1 cellular context compared by ENCODE assay signal in the genomic region with DNA sequence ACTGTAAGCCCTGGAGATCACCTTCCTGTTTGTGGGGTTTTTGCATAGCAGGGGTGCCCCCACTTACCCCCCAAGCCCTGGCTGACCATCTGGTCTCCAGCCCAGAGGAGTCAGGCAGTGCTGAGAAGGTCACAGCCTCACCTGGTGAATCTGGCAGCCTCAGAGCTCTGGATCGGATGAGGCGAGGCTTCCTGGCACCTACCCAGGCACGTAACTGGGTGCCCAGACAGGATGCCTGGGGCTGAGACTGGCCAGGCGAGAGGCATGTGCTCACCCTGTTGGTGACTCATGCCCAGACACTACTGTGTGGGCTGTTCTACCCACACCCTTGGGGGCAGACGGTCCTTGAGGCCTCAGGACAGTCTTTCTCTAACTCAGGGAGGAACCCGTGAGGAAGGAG.
A peak's percentile ranks its signal among the peaks of the same experiment; 100 is the strongest.
TF ChIP-seq lines count a peak whose summit lies in the region.

No MANE protein-coding gene starts in this region.

TF ChIP-seq in GM12878, 131 proteins besides CTCF, POLR2A, EP300 and RAD21:
- TF ChIP-seq, protein P1, sequence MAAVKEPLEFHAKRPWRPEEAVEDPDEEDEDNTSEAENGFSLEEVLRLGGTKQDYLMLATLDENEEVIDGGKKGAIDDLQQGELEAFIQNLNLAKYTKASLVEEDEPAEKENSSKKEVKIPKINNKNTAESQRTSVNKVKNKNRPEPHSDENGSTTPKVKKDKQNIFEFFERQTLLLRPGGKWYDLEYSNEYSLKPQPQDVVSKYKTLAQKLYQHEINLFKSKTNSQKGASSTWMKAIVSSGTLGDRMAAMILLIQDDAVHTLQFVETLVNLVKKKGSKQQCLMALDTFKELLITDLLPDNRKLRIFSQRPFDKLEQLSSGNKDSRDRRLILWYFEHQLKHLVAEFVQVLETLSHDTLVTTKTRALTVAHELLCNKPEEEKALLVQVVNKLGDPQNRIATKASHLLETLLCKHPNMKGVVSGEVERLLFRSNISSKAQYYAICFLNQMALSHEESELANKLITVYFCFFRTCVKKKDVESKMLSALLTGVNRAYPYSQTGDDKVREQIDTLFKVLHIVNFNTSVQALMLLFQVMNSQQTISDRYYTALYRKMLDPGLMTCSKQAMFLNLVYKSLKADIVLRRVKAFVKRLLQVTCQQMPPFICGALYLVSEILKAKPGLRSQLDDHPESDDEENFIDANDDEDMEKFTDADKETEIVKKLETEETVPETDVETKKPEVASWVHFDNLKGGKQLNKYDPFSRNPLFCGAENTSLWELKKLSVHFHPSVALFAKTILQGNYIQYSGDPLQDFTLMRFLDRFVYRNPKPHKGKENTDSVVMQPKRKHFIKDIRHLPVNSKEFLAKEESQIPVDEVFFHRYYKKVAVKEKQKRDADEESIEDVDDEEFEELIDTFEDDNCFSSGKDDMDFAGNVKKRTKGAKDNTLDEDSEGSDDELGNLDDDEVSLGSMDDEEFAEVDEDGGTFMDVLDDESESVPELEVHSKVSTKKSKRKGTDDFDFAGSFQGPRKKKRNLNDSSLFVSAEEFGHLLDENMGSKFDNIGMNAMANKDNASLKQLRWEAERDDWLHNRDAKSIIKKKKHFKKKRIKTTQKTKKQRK (IDR thresholded peaks at IDR 0.05; ENCODE audit: low read depth, low read length): no peak
- TF ChIP-seq ZNF384 (IDR thresholded peaks at IDR 0.05; ENCODE audit: borderline replicate concordance, low read depth, low read length) (no peak), BHLHE40 (IDR thresholded peaks at IDR 0.05; ENCODE audit: borderline replicate concordance in 1 of 2, low read depth in 2 of 2, low read length in 1 of 2) (0 out of 4 replicates have a peak, but pooled peaks of 1 of the 2 experiments have one; percentile 19), STAT1 (conservative IDR thresholded peaks at IDR 0.05) (no peak), SPI1 (IDR thresholded peaks at IDR 0.05; ENCODE audit: borderline replicate concordance, insufficient read depth, low read depth, low read length) (no peak), EZH2 (IDR thresholded peaks at IDR 0.05; ENCODE audit: borderline replicate concordance, control insufficient read depth, low read depth, low read length) (no peak), RFX5 (IDR thresholded peaks at IDR 0.05; ENCODE audit: low read depth, low read length) (no peak)
- TF ChIP-seq, protein P2, sequence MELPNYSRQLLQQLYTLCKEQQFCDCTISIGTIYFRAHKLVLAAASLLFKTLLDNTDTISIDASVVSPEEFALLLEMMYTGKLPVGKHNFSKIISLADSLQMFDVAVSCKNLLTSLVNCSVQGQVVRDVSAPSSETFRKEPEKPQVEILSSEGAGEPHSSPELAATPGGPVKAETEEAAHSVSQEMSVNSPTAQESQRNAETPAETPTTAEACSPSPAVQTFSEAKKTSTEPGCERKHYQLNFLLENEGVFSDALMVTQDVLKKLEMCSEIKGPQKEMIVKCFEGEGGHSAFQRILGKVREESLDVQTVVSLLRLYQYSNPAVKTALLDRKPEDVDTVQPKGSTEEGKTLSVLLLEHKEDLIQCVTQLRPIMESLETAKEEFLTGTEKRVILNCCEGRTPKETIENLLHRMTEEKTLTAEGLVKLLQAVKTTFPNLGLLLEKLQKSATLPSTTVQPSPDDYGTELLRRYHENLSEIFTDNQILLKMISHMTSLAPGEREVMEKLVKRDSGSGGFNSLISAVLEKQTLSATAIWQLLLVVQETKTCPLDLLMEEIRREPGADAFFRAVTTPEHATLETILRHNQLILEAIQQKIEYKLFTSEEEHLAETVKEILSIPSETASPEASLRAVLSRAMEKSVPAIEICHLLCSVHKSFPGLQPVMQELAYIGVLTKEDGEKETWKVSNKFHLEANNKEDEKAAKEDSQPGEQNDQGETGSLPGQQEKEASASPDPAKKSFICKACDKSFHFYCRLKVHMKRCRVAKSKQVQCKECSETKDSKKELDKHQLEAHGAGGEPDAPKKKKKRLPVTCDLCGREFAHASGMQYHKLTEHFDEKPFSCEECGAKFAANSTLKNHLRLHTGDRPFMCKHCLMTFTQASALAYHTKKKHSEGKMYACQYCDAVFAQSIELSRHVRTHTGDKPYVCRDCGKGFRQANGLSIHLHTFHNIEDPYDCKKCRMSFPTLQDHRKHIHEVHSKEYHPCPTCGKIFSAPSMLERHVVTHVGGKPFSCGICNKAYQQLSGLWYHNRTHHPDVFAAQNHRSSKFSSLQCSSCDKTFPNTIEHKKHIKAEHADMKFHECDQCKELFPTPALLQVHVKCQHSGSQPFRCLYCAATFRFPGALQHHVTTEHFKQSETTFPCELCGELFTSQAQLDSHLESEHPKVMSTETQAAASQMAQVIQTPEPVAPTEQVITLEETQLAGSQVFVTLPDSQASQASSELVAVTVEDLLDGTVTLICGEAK (IDR thresholded peaks at IDR 0.05; ENCODE audit: borderline replicate concordance): no peak
- TF ChIP-seq, protein P3, sequence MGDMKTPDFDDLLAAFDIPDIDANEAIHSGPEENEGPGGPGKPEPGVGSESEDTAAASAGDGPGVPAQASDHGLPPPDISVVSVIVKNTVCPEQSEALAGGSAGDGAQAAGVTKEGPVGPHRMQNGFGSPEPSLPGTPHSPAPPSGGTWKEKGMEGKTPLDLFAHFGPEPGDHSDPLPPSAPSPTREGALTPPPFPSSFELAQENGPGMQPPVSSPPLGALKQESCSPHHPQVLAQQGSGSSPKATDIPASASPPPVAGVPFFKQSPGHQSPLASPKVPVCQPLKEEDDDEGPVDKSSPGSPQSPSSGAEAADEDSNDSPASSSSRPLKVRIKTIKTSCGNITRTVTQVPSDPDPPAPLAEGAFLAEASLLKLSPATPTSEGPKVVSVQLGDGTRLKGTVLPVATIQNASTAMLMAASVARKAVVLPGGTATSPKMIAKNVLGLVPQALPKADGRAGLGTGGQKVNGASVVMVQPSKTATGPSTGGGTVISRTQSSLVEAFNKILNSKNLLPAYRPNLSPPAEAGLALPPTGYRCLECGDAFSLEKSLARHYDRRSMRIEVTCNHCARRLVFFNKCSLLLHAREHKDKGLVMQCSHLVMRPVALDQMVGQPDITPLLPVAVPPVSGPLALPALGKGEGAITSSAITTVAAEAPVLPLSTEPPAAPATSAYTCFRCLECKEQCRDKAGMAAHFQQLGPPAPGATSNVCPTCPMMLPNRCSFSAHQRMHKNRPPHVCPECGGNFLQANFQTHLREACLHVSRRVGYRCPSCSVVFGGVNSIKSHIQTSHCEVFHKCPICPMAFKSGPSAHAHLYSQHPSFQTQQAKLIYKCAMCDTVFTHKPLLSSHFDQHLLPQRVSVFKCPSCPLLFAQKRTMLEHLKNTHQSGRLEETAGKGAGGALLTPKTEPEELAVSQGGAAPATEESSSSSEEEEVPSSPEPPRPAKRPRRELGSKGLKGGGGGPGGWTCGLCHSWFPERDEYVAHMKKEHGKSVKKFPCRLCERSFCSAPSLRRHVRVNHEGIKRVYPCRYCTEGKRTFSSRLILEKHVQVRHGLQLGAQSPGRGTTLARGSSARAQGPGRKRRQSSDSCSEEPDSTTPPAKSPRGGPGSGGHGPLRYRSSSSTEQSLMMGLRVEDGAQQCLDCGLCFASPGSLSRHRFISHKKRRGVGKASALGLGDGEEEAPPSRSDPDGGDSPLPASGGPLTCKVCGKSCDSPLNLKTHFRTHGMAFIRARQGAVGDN (IDR thresholded peaks at IDR 0.05): 0 out of 2 replicates have a peak, but pooled peaks have one; percentile 22
TF ChIP-seq in GM12878: peak in this region for 2.
